ENCODE assay signal across 16 cellular contexts in the genomic region with DNA sequence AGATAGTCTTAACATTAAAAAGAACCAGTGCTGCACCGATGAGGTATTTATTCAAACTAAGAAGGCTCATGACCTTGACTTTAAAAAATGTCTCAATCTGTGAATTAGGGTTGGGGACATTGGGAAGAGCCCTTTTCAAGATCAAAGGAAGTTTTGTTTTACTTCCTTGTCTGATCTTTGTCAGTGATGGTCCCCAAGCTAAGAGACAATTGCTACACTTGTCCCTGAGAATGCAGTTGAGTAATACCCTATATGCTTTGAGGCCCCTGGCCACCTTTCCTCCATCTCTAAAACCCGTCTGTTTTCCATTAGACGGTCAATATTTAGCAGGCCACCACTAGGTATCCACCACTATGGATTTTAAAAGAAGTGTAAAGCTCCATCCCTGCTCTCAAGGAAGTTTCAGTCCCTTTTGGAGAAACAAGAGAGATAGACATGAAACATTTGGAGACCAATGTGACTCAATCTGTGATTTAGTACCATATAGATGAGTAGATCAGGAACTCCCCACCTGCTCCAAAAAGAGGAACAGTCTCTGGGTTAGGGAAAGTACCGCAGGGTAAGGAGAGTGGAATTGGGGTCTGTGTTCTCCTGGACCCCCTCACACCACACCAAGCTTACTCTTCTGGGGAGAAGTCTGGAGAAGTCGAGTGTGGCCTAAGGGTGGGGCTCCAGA.
DNase-seq lines count a peak whose midpoint lies in the region; ATAC-seq and TF ChIP-seq lines count a peak whose summit lies in the region.
"Had no signal": no experiment of that assay in that cellular context is flagged by ENCODE, and none has a peak within 500 bp of the region (broad histone marks: within the 10 kb centered on the region; RNA-seq: fewer than 3 reads in every experiment).

No MANE protein-coding gene starts in this region.

- TF ChIP-seq POLR2A in body of pancreas (IDR thresholded peaks at IDR 0.05): no peak

- DNase-seq in mesendoderm (no peak), body of pancreas (no peak), occipital lobe (lab: John Stamatoyannopoulos, UW) (no peak)
- DNase-seq: activated CD8-positive, alpha-beta memory T cell treated with anti-CD3 and anti-CD28 coated beads, Interleukin-2, amount 10 ng/mL, durations not matched to agents 7 days and 5 days; caudate nucleus; CD4-positive, CD25-positive, alpha-beta regulatory T cell; glutamatergic neuron; kidney glomerular epithelial cell; NCI-H187; SJCRH30; stimulated activated CD4-positive, alpha-beta T cell treated with anti-CD3 and anti-CD28 coated beads, Interleukin-4, amount 100 ng/mL, for 24 hours had no signal

- H2BK15ac ChIP-seq in mesendoderm (replicated peaks; ENCODE audit: low read depth): no peak overlapping the region

- peak; percentile 76 for ATAC-seq in GM18858 (IDR thresholded peaks at IDR 0.05; ENCODE audit: unreplicated experiment)
- ATAC-seq in GM21576 (IDR thresholded peaks at IDR 0.05; ENCODE audit: unreplicated experiment): peak; percentile 51
- peak; percentile 68 for ATAC-seq in HG03045 (IDR thresholded peaks at IDR 0.05; ENCODE audit: unreplicated experiment)
- no peak for ATAC-seq in body of pancreas
- no peak for ATAC-seq in GM19328 (IDR thresholded peaks at IDR 0.05; ENCODE audit: unreplicated experiment)
- ATAC-seq: activated CD8-positive, alpha-beta memory T cell treated with anti-CD3 and anti-CD28 coated beads, Interleukin-2, amount 10 ng/mL, durations not matched to agents 7 days and 5 days had no signal

- peak overlapping the region; percentile 82 for H4K5ac ChIP-seq in mesendoderm (ENCODE audit: low read length)

- H3K4me1 ChIP-seq in mesendoderm (ENCODE audit: control insufficient read depth, low read depth, low read length) (no peaks in the 10 kb centered on the region), body of pancreas (no peaks in the 10 kb centered on the region)
- H3K4me1 ChIP-seq: SJCRH30 had no signal

- WGBS in mesendoderm (ENCODE audit: extremely low coverage, insufficient coverage, low lambda C conversion rate): no CpG with 5 or more reads among the region's 5 CpGs
- WGBS in body of pancreas, 2 donors: 88 to 89% methylated on average over 5 of the region's 5 CpGs

- H3K27ac ChIP-seq in mesendoderm (ENCODE audit: low read depth, low read length): no peak overlapping the region
- no peak overlapping the region for H3K27ac ChIP-seq in body of pancreas
- H3K27ac ChIP-seq: SJCRH30, VCaP had no signal

- H3K79me1 ChIP-seq in mesendoderm (ENCODE audit: low read length): no peaks in the 10 kb centered on the region

- no peak overlapping the region for H2BK120ac ChIP-seq in mesendoderm (ENCODE audit: low read depth, low read length)

- no peak overlapping the region for H3K18ac ChIP-seq in mesendoderm (ENCODE audit: low read length)

- no peak overlapping the region for H3K56ac ChIP-seq in mesendoderm (ENCODE audit: low read length)

- H3K4ac ChIP-seq in mesendoderm (ENCODE audit: low read depth, low read length): no peak overlapping the region

- no peak overlapping the region for H3K9ac ChIP-seq in mesendoderm (ENCODE audit: low read length)

- no peak overlapping the region for H2AK5ac ChIP-seq in mesendoderm (ENCODE audit: low read length)

- H3K27me3 ChIP-seq in mesendoderm (ENCODE audit: insufficient read depth, low read length, poor library complexity) (no peaks in the 10 kb centered on the region), body of pancreas (no peaks in the 10 kb centered on the region)
- H3K27me3 ChIP-seq: SJCRH30 had no signal

- H4K8ac ChIP-seq in mesendoderm (ENCODE audit: low read depth, low read length): no peak overlapping the region

- no peak overlapping the region for H2BK5ac ChIP-seq in mesendoderm (ENCODE audit: low read length)

- H3K79me2 ChIP-seq in mesendoderm (ENCODE audit: control insufficient read depth, insufficient read depth, low read length): no peaks in the 10 kb centered on the region

- H3K4me3 ChIP-seq in mesendoderm (ENCODE audit: low read length) (no peak overlapping the region), body of pancreas (no peak overlapping the region)
- H3K4me3 ChIP-seq: SJCRH30 had no signal

- no peak overlapping the region for H3K23ac ChIP-seq in mesendoderm (ENCODE audit: low read length)

- H3K4me2 ChIP-seq in mesendoderm (ENCODE audit: low read length): no peak overlapping the region

- H3K9me3 ChIP-seq in body of pancreas: no peaks in the 10 kb centered on the region
- H3K9me3 ChIP-seq: SJCRH30 had no signal

- TF ChIP-seq CTCF in body of pancreas (IDR thresholded peaks at IDR 0.05): no peak

- H3K36me3 ChIP-seq in mesendoderm (ENCODE audit: control insufficient read depth, insufficient read depth, low read length) (no peaks in the 10 kb centered on the region), body of pancreas (replicated peaks in 1 of 2; ENCODE audit: insufficient read depth in 1 of 2, low read depth in 2 of 2) (no peaks in the 10 kb centered on the region)
- H3K36me3 ChIP-seq: SJCRH30 had no signal

- intact Hi-C loops in body of pancreas (cut with DNase I): no loop called here

Comparison
In these comparisons a context has a peak if more than half of its experiments do, and no peak if none do; other contexts are left out.
1. ATAC-seq: peak in GM18858 (single experiment), GM21576 (single experiment) and HG03045 (single experiment); none in body of pancreas (single experiment) and GM19328 (single experiment).